Comparison of ENCODE assay signal across 26 cellular contexts in genomic region chr12:44771485-44771884, GRCh38.
"Had no signal": no experiment of that assay in that cellular context is flagged by ENCODE, and none has a peak within 500 bp of the region (broad histone marks: within the 10 kb centered on the region; RNA-seq: fewer than 3 reads in every experiment).

No MANE protein-coding gene starts in this region.

- H3K27me3 ChIP-seq: breast epithelium, esophagus squamous epithelium, heart right ventricle, right atrium auricular region, stomach, thyroid gland, upper lobe of left lung, vagina had no signal

- H3K9me3 ChIP-seq: breast epithelium, esophagus squamous epithelium, heart right ventricle, right atrium auricular region, stomach, thyroid gland, upper lobe of left lung, vagina had no signal

- H3K36me3 ChIP-seq: breast epithelium, esophagus squamous epithelium, heart right ventricle, right atrium auricular region, stomach, thyroid gland, upper lobe of left lung, vagina had no signal

- H3K4me1 ChIP-seq: breast epithelium, esophagus squamous epithelium, heart right ventricle, parathyroid adenoma, right atrium auricular region, stomach, thyroid gland, upper lobe of left lung, vagina had no signal

- H3K4me3 ChIP-seq: breast epithelium, esophagus squamous epithelium, heart right ventricle, right atrium auricular region, smooth muscle cell, stomach, thyroid gland, upper lobe of left lung, vagina had no signal

- H3K9ac ChIP-seq: parathyroid adenoma had no signal

- ATAC-seq: heart right ventricle; naive thymus-derived CD4-positive, alpha-beta T cell; stimulated activated naive B cell treated with anti-CD40 and anti-IgM and Interleukin-4, amounts not matched to agents 10 μg/mL and 1 μg/mL and 100 μg/mL, for 72 hours had no signal

- DNase-seq: activated CD4-positive, alpha-beta T cell treated with anti-CD3 and anti-CD28 coated beads for 4 hours; activated CD4-positive, alpha-beta T cell treated with anti-CD3 and anti-CD28 coated beads, Interleukin-2, amount 50 U/mL, for 4 hours; activated effector memory CD4-positive, alpha-beta T cell treated with Interleukin-2 at 50 U/mL for 16 hours; activated naive CD4-positive, alpha-beta T cell treated with anti-CD3 and anti-CD28 coated beads for 36 hours; activated naive CD8-positive, alpha-beta T cell treated with anti-CD3 and anti-CD28 coated beads, Interleukin-2, amount 10 ng/mL, durations not matched to agents 7 days and 5 days; amniotic stem cell; central memory CD4-positive, alpha-beta T cell; endodermal cell; esophagus squamous epithelium; foreskin melanocyte; heart right ventricle; immature natural killer cell; kidney; naive thymus-derived CD4-positive, alpha-beta T cell; occipital lobe; stimulated activated CD4-positive, alpha-beta T cell treated with anti-CD3 and anti-CD28 coated beads, Interleukin-2, amount 100 ng/mL, for 24 hours; stimulated activated naive B cell treated with anti-CD40 and anti-IgM and Interleukin-4, amounts not matched to agents 10 μg/mL and 1 μg/mL and 100 μg/mL, for 72 hours; stomach; T-helper 1 cell; thyroid gland; upper lobe of left lung had no signal

- FAIRE-seq: kidney had no signal

- H3K27ac ChIP-seq: breast epithelium, esophagus squamous epithelium, heart right ventricle, parathyroid adenoma, right atrium auricular region, stomach, thyroid gland, upper lobe of left lung, vagina had no signal
